In genomic region chr15:58889363-58889762, GRCh38 we compare ENCODE assay signal across 32 cellular contexts. TPM values are rescaled to one million over a fixed set of nuclear protein-coding genes. Genes with fewer than 3 reads are reported as not detected.
DNase-seq lines count a peak whose midpoint lies in the region; ATAC-seq and TF ChIP-seq lines count a peak whose summit lies in the region.
"Had no signal": no experiment of that assay in that cellular context is flagged by ENCODE, and none has a peak within 500 bp of the region (broad histone marks: within the 10 kb centered on the region; RNA-seq: fewer than 3 reads in every experiment).

No MANE protein-coding gene starts in this region.

- H3K36me3 ChIP-seq in brain microvascular endothelial cell (replicated peaks) = peaks cover 73% of the 10 kb centered on the region

- H3K27ac ChIP-seq in brain microvascular endothelial cell = no peak overlapping the region
- H3K27ac ChIP-seq: BLaER1, cardiac muscle cell, left lung, right lobe of liver, SK-N-MC, transverse colon had no signal

- H3K36me3 Mint-ChIP-seq in stimulated activated naive CD8-positive, alpha-beta T cell treated with anti-CD3 and anti-CD28 coated beads, Interleukin-15, Interleukin-2, amounts not matched to agents 100 ng/mL and 50 ng/mL, for 24 hours (ENCODE audit: low read depth) = peaks cover 92% of the 10 kb centered on the region
- H3K36me3 Mint-ChIP-seq in activated naive CD8-positive, alpha-beta T cell treated with anti-CD3 and anti-CD28 coated beads for 36 hours = peaks cover 47% of the 10 kb centered on the region
- peaks cover 75% of the 10 kb centered on the region for H3K36me3 Mint-ChIP-seq in activated CD8-positive, alpha-beta memory T cell treated with anti-CD3 and anti-CD28 coated beads, Interleukin-2, amount 10 ng/mL, durations not matched to agents 7 days and 5 days

- no peaks in the 10 kb centered on the region for H3K4me1 Mint-ChIP-seq in stimulated activated naive CD8-positive, alpha-beta T cell treated with anti-CD3 and anti-CD28 coated beads, Interleukin-15, Interleukin-2, amounts not matched to agents 100 ng/mL and 50 ng/mL, for 24 hours (ENCODE audit: low read depth)
- peaks cover 9% of the 10 kb centered on the region for H3K4me1 Mint-ChIP-seq in activated naive CD8-positive, alpha-beta T cell treated with anti-CD3 and anti-CD28 coated beads for 36 hours
- no peaks in the 10 kb centered on the region for H3K4me1 Mint-ChIP-seq in activated CD8-positive, alpha-beta memory T cell treated with anti-CD3 and anti-CD28 coated beads, Interleukin-2, amount 10 ng/mL, durations not matched to agents 7 days and 5 days
- H3K4me1 Mint-ChIP-seq: activated B cell treated with CpG ODN at 0.5 μM for 24 hours had no signal

- CTCF ChIA-PET in activated CD8-positive, alpha-beta memory T cell treated with anti-CD3 and anti-CD28 coated beads, Interleukin-2, amount 10 ng/mL, durations not matched to agents 7 days and 5 days (lab: Charles Lee) = no interaction called here
- CTCF ChIA-PET in HEK293T (lab: Yijun Ruan, JAX) = no interaction called here

- H3K4me3 ChIP-seq in fibroblast of mammary gland (ENCODE audit: control insufficient read depth, low read depth, low read length) (no peak overlapping the region), brain microvascular endothelial cell (ENCODE audit: low read depth, low read length) (no peak overlapping the region)
- H3K4me3 ChIP-seq: BLaER1, cardiac muscle cell, HAP-1, left lung, right lobe of liver, SK-N-MC, transverse colon had no signal

- no peaks in the 10 kb centered on the region for H3K27me3 ChIP-seq in brain microvascular endothelial cell (replicated peaks)
- H3K27me3 ChIP-seq: BLaER1, cardiac muscle cell, left lung, right lobe of liver, transverse colon had no signal

- in situ Hi-C loops in brain microvascular endothelial cell (cut with HindIII; ENCODE audit: low pct_ligation_motif_present, low sequenced_read_pairs) = no loop called here

- ATAC-seq in stimulated activated naive CD8-positive, alpha-beta T cell treated with anti-CD3 and anti-CD28 coated beads, Interleukin-15, Interleukin-2, amounts not matched to agents 100 U/mL and 50 U/mL, for 24 hours = no peak
- no peak for ATAC-seq in activated CD8-positive, alpha-beta memory T cell treated with anti-CD3 and anti-CD28 coated beads, Interleukin-2, amount 10 ng/mL, durations not matched to agents 7 days and 5 days
- ATAC-seq: left lung, right lobe of liver had no signal

- DNase-seq in stimulated activated naive CD8-positive, alpha-beta T cell treated with anti-CD3 and anti-CD28 coated beads, Interleukin-15, Interleukin-2, amounts not matched to agents 100 U/mL and 50 U/mL, for 24 hours = no peak
- DNase-seq in activated naive CD8-positive, alpha-beta T cell treated with anti-CD3 and anti-CD28 coated beads for 36 hours = no peak
- DNase-seq in fibroblast of mammary gland (ENCODE audit: low read depth) (peak; percentile 33), brain microvascular endothelial cell (no peak), HEK293T (ENCODE audit: extremely low spot score) (no peak)
- no peak for DNase-seq in activated CD8-positive, alpha-beta memory T cell treated with anti-CD3 and anti-CD28 coated beads, Interleukin-2, amount 10 ng/mL, durations not matched to agents 7 days and 5 days
- DNase-seq: activated B cell treated with CpG ODN at 0.5 μM for 24 hours; activated CD4-positive, alpha-beta T cell treated with anti-CD3 and anti-CD28 coated beads, Interleukin-2, amount 50 U/mL, for 48 hours; activated CD8-positive, alpha-beta memory T cell treated with anti-CD3 and anti-CD28 coated beads, Interleukin-2, amount 50 U/mL, for 48 hours; activated gamma-delta T cell treated with Interleukin-2 at 50 U/mL for 16 hours; amygdala; Caco-2; cortex of kidney; effector memory CD4-positive, alpha-beta T cell; erythroblast; glutamatergic neuron; Karpas-422; left lung; NCI-H1417 treated with DMSO at 0.1 percent for 48 hours; NCI-H2081; NCI-H2227 treated with DMSO at 0.1 percent for 48 hours; NCI-H526; NK-92 treated with Interleukin-12 subunit alpha and Interleukin-12 subunit beta, amount 100 ng/mL, for 24 hours; right lobe of liver; stimulated activated CD4-positive, alpha-beta T cell treated with anti-CD3 and anti-CD28 coated beads, Interleukin-12 subunit alpha, Interleukin-12 subunit beta, amount 100 ng/mL, for 4 hours; stimulated activated CD4-positive, alpha-beta T cell treated with anti-CD3 and anti-CD28 coated beads, Interleukin-2, amount 100 ng/mL, for 48 hours; transverse colon had no signal

- TF ChIP-seq CTCF in fibroblast of mammary gland (conservative IDR thresholded peaks at IDR 0.05; ENCODE audit: control insufficient read depth, insufficient read depth, low read depth, low read length) (no peak), brain microvascular endothelial cell (IDR thresholded peaks at IDR 0.05; ENCODE audit: low read depth, low read length, missing control alignments) (no peak)

- POLR2A ChIA-PET in HEK293T (lab: Yijun Ruan, JAX) = no interaction called here

- no peaks in the 10 kb centered on the region for H3K27me3 Mint-ChIP-seq in stimulated activated naive CD8-positive, alpha-beta T cell treated with anti-CD3 and anti-CD28 coated beads, Interleukin-15, Interleukin-2, amounts not matched to agents 100 ng/mL and 50 ng/mL, for 24 hours
- no peaks in the 10 kb centered on the region for H3K27me3 Mint-ChIP-seq in activated naive CD8-positive, alpha-beta T cell treated with anti-CD3 and anti-CD28 coated beads for 36 hours
- no peaks in the 10 kb centered on the region for H3K27me3 Mint-ChIP-seq in activated CD8-positive, alpha-beta memory T cell treated with anti-CD3 and anti-CD28 coated beads, Interleukin-2, amount 10 ng/mL, durations not matched to agents 7 days and 5 days
- H3K27me3 Mint-ChIP-seq: activated B cell treated with CpG ODN at 0.5 μM for 24 hours had no signal

- no peak overlapping the region for H3K4me3 Mint-ChIP-seq in stimulated activated naive CD8-positive, alpha-beta T cell treated with anti-CD3 and anti-CD28 coated beads, Interleukin-15, Interleukin-2, amounts not matched to agents 100 ng/mL and 50 ng/mL, for 24 hours
- H3K4me3 Mint-ChIP-seq in activated naive CD8-positive, alpha-beta T cell treated with anti-CD3 and anti-CD28 coated beads for 36 hours = no peak overlapping the region
- H3K4me3 Mint-ChIP-seq in activated CD8-positive, alpha-beta memory T cell treated with anti-CD3 and anti-CD28 coated beads, Interleukin-2, amount 10 ng/mL, durations not matched to agents 7 days and 5 days = no peak overlapping the region
- H3K4me3 Mint-ChIP-seq: activated B cell treated with CpG ODN at 0.5 μM for 24 hours had no signal

- peak overlapping the region; percentile 33 for H3K27ac Mint-ChIP-seq in stimulated activated naive CD8-positive, alpha-beta T cell treated with anti-CD3 and anti-CD28 coated beads, Interleukin-15, Interleukin-2, amounts not matched to agents 100 ng/mL and 50 ng/mL, for 24 hours
- H3K27ac Mint-ChIP-seq in activated naive CD8-positive, alpha-beta T cell treated with anti-CD3 and anti-CD28 coated beads for 36 hours = peak overlapping the region; percentile 39
- H3K27ac Mint-ChIP-seq in activated CD8-positive, alpha-beta memory T cell treated with anti-CD3 and anti-CD28 coated beads, Interleukin-2, amount 10 ng/mL, durations not matched to agents 7 days and 5 days = no peak overlapping the region
- H3K27ac Mint-ChIP-seq: activated B cell treated with CpG ODN at 0.5 μM for 24 hours had no signal

- H3K9me3 Mint-ChIP-seq in stimulated activated naive CD8-positive, alpha-beta T cell treated with anti-CD3 and anti-CD28 coated beads, Interleukin-15, Interleukin-2, amounts not matched to agents 100 ng/mL and 50 ng/mL, for 24 hours = no peaks in the 10 kb centered on the region
- H3K9me3 Mint-ChIP-seq in activated naive CD8-positive, alpha-beta T cell treated with anti-CD3 and anti-CD28 coated beads for 36 hours = no peaks in the 10 kb centered on the region
- H3K9me3 Mint-ChIP-seq in activated CD8-positive, alpha-beta memory T cell treated with anti-CD3 and anti-CD28 coated beads, Interleukin-2, amount 10 ng/mL, durations not matched to agents 7 days and 5 days (ENCODE audit: low read depth) = no peaks in the 10 kb centered on the region
- H3K9me3 Mint-ChIP-seq: activated B cell treated with CpG ODN at 0.5 μM for 24 hours had no signal

TF ChIP-seq in HEK293T, 16 proteins besides CTCF, POLR2A, EP300 and RAD21:
- TF ChIP-seq ARNT (IDR thresholded peaks at IDR 0.05) = no peak
- no peak for TF ChIP-seq ELF4 (IDR thresholded peaks at IDR 0.05)
- no peak for TF ChIP-seq TARDBP (IDR thresholded peaks at IDR 0.05)
- TF ChIP-seq CTBP1 (IDR thresholded peaks at IDR 0.05; ENCODE audit: borderline replicate concordance) = no peak
- no peak for TF ChIP-seq HDGF (IDR thresholded peaks at IDR 0.05; ENCODE audit: borderline replicate concordance)
- TF ChIP-seq PKNOX1 (IDR thresholded peaks at IDR 0.05) = no peak
- no peak for TF ChIP-seq LEF1 (IDR thresholded peaks at IDR 0.05; ENCODE audit: borderline replicate concordance)
- no peak for TF ChIP-seq ZNF384 (IDR thresholded peaks at IDR 0.05)
- TF ChIP-seq FOXK2 (IDR thresholded peaks at IDR 0.05) = no peak
- no peak for TF ChIP-seq BHLHE40 (IDR thresholded peaks at IDR 0.05; ENCODE audit: borderline replicate concordance)
- no peak for TF ChIP-seq SUZ12 (IDR thresholded peaks at IDR 0.05)
- no peak for TF ChIP-seq NFRKB (IDR thresholded peaks at IDR 0.05)
- TF ChIP-seq FOXA1 (IDR thresholded peaks at IDR 0.05) = no peak

RNA-seq across cellular contexts. Expression of gene SLTM, which starts 44.1 kb away (rescaled TPM):
- 100 to 1,000 TPM in 1 of 2 experiments, 10 to 100 TPM in 1; 93.1 to 103 TPM for total RNA-seq in activated naive CD8-positive, alpha-beta T cell treated with anti-CD3 and anti-CD28 coated beads for 36 hours
- 100 to 1,000 TPM; 128 to 132 TPM for total RNA-seq in activated CD8-positive, alpha-beta memory T cell treated with anti-CD3 and anti-CD28 coated beads, Interleukin-2, amount 10 ng/mL, durations not matched to agents 7 days and 5 days
